Comparison of ENCODE assay signal across 8 cellular contexts in genomic region chr5:171630047-171630669, GRCh38.
A peak's percentile ranks its signal among the peaks of the same experiment; 100 is the strongest.
DNase-seq lines count a peak whose midpoint lies in the region; ATAC-seq, FAIRE-seq and TF ChIP-seq lines count a peak whose summit lies in the region.

No MANE protein-coding gene starts in this region.

- H3K4me1 Mint-ChIP-seq in activated T-helper 2 cell treated with anti-CD3 and anti-CD28 coated beads, Interferon-gamma antibody, Interleukin-2, Interleukin-4, amounts not matched to agents 10 μg/mL and 5 μg/mL and 100 μg/mL, durations not matched to agents 14 hours and 24 hours and 36 hours (ENCODE audit: low read depth) = no peaks in the 10 kb centered on the region

- ATAC-seq in heart right ventricle = peak; percentile 87 to 96 (median 92)
- ATAC-seq in GM19023 (IDR thresholded peaks at IDR 0.05; ENCODE audit: unreplicated experiment) = no peak
- ATAC-seq in HG03095 (IDR thresholded peaks at IDR 0.05; ENCODE audit: unreplicated experiment) = no peak

- DNase-seq in BJ (ENCODE audit: low read depth) (no peak), HTR-8/SVneo (ENCODE audit: insufficient read length, low spot score) (peak; percentile 80), UCSD-AML1 (lab: John Stamatoyannopoulos, UW; ENCODE audit: unreplicated experiment) (peak; percentile 58), heart right ventricle (peak; percentile 61 to 70)
- no peak for DNase-seq in activated T-helper 2 cell treated with anti-CD3 and anti-CD28 coated beads, Interferon-gamma antibody, Interleukin-2, Interleukin-4, amounts not matched to agents 10 μg/mL and 5 μg/mL and 100 μg/mL, durations not matched to agents 14 hours and 24 hours and 36 hours (ENCODE audit: low spot score)

- CTCF ChIA-PET in BJ (lab: Yijun Ruan, JAX) = interaction anchor here (0.5 to 2.5 kb wide), 13 partner anchors 10 to 282 kb away, joined by 3 to 13 read pairs (median 4); partner anchors contain the start of gene FGF18

- H3K36me3 Mint-ChIP-seq in activated T-helper 2 cell treated with anti-CD3 and anti-CD28 coated beads, Interferon-gamma antibody, Interleukin-2, Interleukin-4, amounts not matched to agents 10 μg/mL and 5 μg/mL and 100 μg/mL, durations not matched to agents 14 hours and 24 hours and 36 hours (ENCODE audit: low read depth) = no peaks in the 10 kb centered on the region

- H3K9ac ChIP-seq in skeletal muscle satellite cell (ENCODE audit: low read depth, low read length) = no peak overlapping the region

- TF ChIP-seq CTCF in BJ (IDR thresholded peaks at IDR 0.05; ENCODE audit: insufficient read depth, low read depth, low read length) = peak; percentile 72
- peak; percentile 29 to 74 (median 54) for TF ChIP-seq CTCF in heart right ventricle (IDR thresholded peaks at IDR 0.05)

- intact Hi-C loops in heart right ventricle (cut with DNase I) = loop anchor here in 8 of 10 donors (2.0 to 10.0 kb wide), 9 partner anchors 115 to 277 kb away; partner anchors contain the start of gene FGF18 (in 2 of the 8)
- intact Hi-C loops in activated T-helper 2 cell treated with anti-CD3 and anti-CD28 coated beads, Interferon-gamma antibody, Interleukin-2, Interleukin-4, amounts not matched to agents 10 μg/mL and 5 μg/mL and 100 μg/mL, durations not matched to agents 14 hours and 24 hours and 36 hours (cut with micrococcal nuclease) = no loop called here

- H3K4me2 ChIP-seq in skeletal muscle satellite cell (ENCODE audit: low read length) = peak overlapping the region; percentile 68

- POLR2A ChIA-PET in BJ (lab: Charles Lee) = no interaction called here

- H3K4me1 ChIP-seq in heart right ventricle (peaks cover 0 to 31% (median 13%) of the 10 kb centered on the region in 9 donors), skeletal muscle satellite cell (ENCODE audit: control insufficient read depth, insufficient read depth, low read length) (peaks cover 7% of the 10 kb centered on the region)

- no peaks in the 10 kb centered on the region for H3K9me3 Mint-ChIP-seq in activated T-helper 2 cell treated with anti-CD3 and anti-CD28 coated beads, Interferon-gamma antibody, Interleukin-2, Interleukin-4, amounts not matched to agents 10 μg/mL and 5 μg/mL and 100 μg/mL, durations not matched to agents 14 hours and 24 hours and 36 hours

- H3K9me3 ChIP-seq in heart right ventricle (no peaks in the 10 kb centered on the region), skeletal muscle satellite cell (replicated peaks; ENCODE audit: low read length) (no peaks in the 10 kb centered on the region)

- peaks cover 17% of the 10 kb centered on the region for H3K27me3 ChIP-seq in BJ (ENCODE audit: control insufficient read depth, insufficient read depth, low read length)
- H3K27me3 ChIP-seq in heart right ventricle = peaks cover 0 to 4% (median 0%) of the 10 kb centered on the region in 7 donors
- peaks cover 59% of the 10 kb centered on the region for H3K27me3 ChIP-seq in skeletal muscle satellite cell (ENCODE audit: control insufficient read depth, insufficient read depth, low read length)

- no peak overlapping the region for H3K27ac Mint-ChIP-seq in activated T-helper 2 cell treated with anti-CD3 and anti-CD28 coated beads, Interferon-gamma antibody, Interleukin-2, Interleukin-4, amounts not matched to agents 10 μg/mL and 5 μg/mL and 100 μg/mL, durations not matched to agents 14 hours and 24 hours and 36 hours

- H3K27me3 Mint-ChIP-seq in activated T-helper 2 cell treated with anti-CD3 and anti-CD28 coated beads, Interferon-gamma antibody, Interleukin-2, Interleukin-4, amounts not matched to agents 10 μg/mL and 5 μg/mL and 100 μg/mL, durations not matched to agents 14 hours and 24 hours and 36 hours (ENCODE audit: low read depth) = peaks cover 24% of the 10 kb centered on the region

- WGBS in heart right ventricle, 2 donors = 7 to 9% methylated on average over 32 of the region's 32 CpGs

- H3K36me3 ChIP-seq in BJ (ENCODE audit: control insufficient read depth, insufficient read depth, low read length) = no peaks in the 10 kb centered on the region
- no peaks in the 10 kb centered on the region for H3K36me3 ChIP-seq in heart right ventricle
- no peaks in the 10 kb centered on the region for H3K36me3 ChIP-seq in skeletal muscle satellite cell (ENCODE audit: insufficient read depth, low read length)

- FAIRE-seq in HTR-8/SVneo (lab: Jason Lieb, UNC) = no peak

- H3K27ac ChIP-seq in heart right ventricle = no peak overlapping the region

- H3K4me3 ChIP-seq in BJ (ENCODE audit: low read depth, low read length) (no peak overlapping the region), heart right ventricle (peak overlapping the region in 6 of 10 donors; percentile 4 to 34 (median 18)), skeletal muscle satellite cell (ENCODE audit: low read length) (no peak overlapping the region)

- H3K4me3 Mint-ChIP-seq in activated T-helper 2 cell treated with anti-CD3 and anti-CD28 coated beads, Interferon-gamma antibody, Interleukin-2, Interleukin-4, amounts not matched to agents 10 μg/mL and 5 μg/mL and 100 μg/mL, durations not matched to agents 14 hours and 24 hours and 36 hours (ENCODE audit: low read depth) = no peak overlapping the region

Comparison
In these comparisons a context has a peak if more than half of its experiments do, and no peak if none do; other contexts are left out.
1. DNase-seq: peak in HTR-8/SVneo (single experiment), UCSD-AML1 (single experiment) and heart right ventricle (2 of 2); none in BJ (single experiment) and activated T-helper 2 cell treated with anti-CD3 and anti-CD28 coated beads, Interferon-gamma antibody, Interleukin-2, Interleukin-4, amounts not matched to agents 10 μg/mL and 5 μg/mL and 100 μg/mL, durations not matched to agents 14 hours and 24 hours and 36 hours (single experiment).
2. H3K4me3 ChIP-seq: peak in heart right ventricle (6 of 10); none in BJ (single experiment) and skeletal muscle satellite cell (single experiment).
3. ATAC-seq: peak in heart right ventricle (8 of 8); none in GM19023 (single experiment) and HG03095 (single experiment).